In genomic region chr17:76356803-76357456, GRCh38 we compare ENCODE assay signal across 22 cellular contexts. TPM values are rescaled to one million over a fixed set of nuclear protein-coding genes. Genes with fewer than 3 reads are reported as not detected.
DNase-seq lines count a peak whose midpoint lies in the region; ATAC-seq and TF ChIP-seq lines count a peak whose summit lies in the region.
"Had no signal": no experiment of that assay in that cellular context is flagged by ENCODE, and none has a peak within 500 bp of the region (broad histone marks: within the 10 kb centered on the region; RNA-seq: fewer than 3 reads in every experiment).

No MANE protein-coding gene starts in this region.

- peak overlapping the region; percentile 60 for H3K4me2 ChIP-seq in OCI-LY3 (ENCODE audit: low read length)
- H3K4me2 ChIP-seq: SK-N-SH had no signal

- ATAC-seq in left cardiac atrium: no peak
- no peak for ATAC-seq in left ventricle myocardium superior
- no peak for ATAC-seq in memory B cell (ENCODE audit: low read depth)
- ATAC-seq in GM21423 (IDR thresholded peaks at IDR 0.05; ENCODE audit: unreplicated experiment): no peak
- ATAC-seq in activated T-cell treated with anti-CD3 and anti-CD28 coated beads, Interleukin-2, amount 50 U/mL, for 4 hours: no peak
- ATAC-seq: activated CD8-positive, alpha-beta memory T cell treated with anti-CD3 and anti-CD28 coated beads, Interleukin-2, amount 10 ng/mL, durations not matched to agents 7 days and 5 days; upper lobe of right lung had no signal

- no peaks in the 10 kb centered on the region for H3K27me3 ChIP-seq in OCI-LY3 (ENCODE audit: low read depth, low read length)
- H3K27me3 ChIP-seq: ascending aorta, neutrophil, upper lobe of right lung had no signal

- H3K4me3 ChIP-seq in OCI-LY3 (ENCODE audit: low read length): peak overlapping the region; percentile 42; the same call in 1 of the 2 replicates
- H3K4me3 ChIP-seq: ascending aorta, lung, upper lobe of right lung had no signal

- no peaks in the 10 kb centered on the region for H3K36me3 ChIP-seq in OCI-LY3 (replicated peaks; ENCODE audit: low read depth, low read length)
- H3K36me3 ChIP-seq: ascending aorta, neutrophil, upper lobe of right lung had no signal

- H3K27me3 Mint-ChIP-seq in memory B cell: no peaks in the 10 kb centered on the region
- H3K27me3 Mint-ChIP-seq in activated T-cell treated with anti-CD3 and anti-CD28 coated beads, Interleukin-2, amount 50 U/mL, for 4 hours (ENCODE audit: low read depth): peaks cover 2% of the 10 kb centered on the region
- H3K27me3 Mint-ChIP-seq: activated CD8-positive, alpha-beta memory T cell treated with anti-CD3 and anti-CD28 coated beads, Interleukin-2, amount 10 ng/mL, durations not matched to agents 7 days and 5 days; activated naive CD8-positive, alpha-beta T cell had no signal

- peaks cover 6% of the 10 kb centered on the region for H3K79me2 ChIP-seq in OCI-LY3 (ENCODE audit: low read length)

- H2AFZ ChIP-seq in OCI-LY3 (ENCODE audit: low read depth, low read length): peak overlapping the region; percentile 96

- no peak for TF ChIP-seq CTCF in OCI-LY3 (IDR thresholded peaks at IDR 0.05; ENCODE audit: low read depth, low read length)

- peak overlapping the region; percentile 45 for H3K27ac Mint-ChIP-seq in memory B cell
- H3K27ac Mint-ChIP-seq: activated CD4-positive, alpha-beta T cell treated with anti-CD3 and anti-CD28 coated beads, Interleukin-2, amount 10 ng/mL, durations not matched to agents 7 days and 5 days; activated CD8-positive, alpha-beta memory T cell treated with anti-CD3 and anti-CD28 coated beads, Interleukin-2, amount 10 ng/mL, durations not matched to agents 7 days and 5 days; activated naive CD8-positive, alpha-beta T cell; activated T-helper 2 cell treated with anti-CD3 and anti-CD28 coated beads, Interferon-gamma antibody, Interleukin-2, Interleukin-4, amounts not matched to agents 10 μg/mL and 5 μg/mL and 100 μg/mL, durations not matched to agents 14 hours and 24 hours and 36 hours had no signal

- no peaks in the 10 kb centered on the region for H3K9me3 Mint-ChIP-seq in memory B cell
- H3K9me3 Mint-ChIP-seq in activated T-cell treated with anti-CD3 and anti-CD28 coated beads, Interleukin-2, amount 50 U/mL, for 4 hours: no peaks in the 10 kb centered on the region
- H3K9me3 Mint-ChIP-seq: activated CD4-positive, alpha-beta T cell treated with anti-CD3 and anti-CD28 coated beads, Interleukin-2, amount 10 ng/mL, durations not matched to agents 7 days and 5 days; activated T-helper 2 cell treated with anti-CD3 and anti-CD28 coated beads, Interferon-gamma antibody, Interleukin-2, Interleukin-4, amounts not matched to agents 10 μg/mL and 5 μg/mL and 100 μg/mL, durations not matched to agents 14 hours and 24 hours and 36 hours had no signal

- intact Hi-C loops in left cardiac atrium (cut with DNase I): no loop called here
- intact Hi-C loops in left ventricle myocardium superior (cut with micrococcal nuclease): no loop called here

- no peaks in the 10 kb centered on the region for H3K36me3 Mint-ChIP-seq in memory B cell
- H3K36me3 Mint-ChIP-seq in activated T-cell treated with anti-CD3 and anti-CD28 coated beads, Interleukin-2, amount 50 U/mL, for 4 hours (ENCODE audit: insufficient read depth): no peaks in the 10 kb centered on the region
- H3K36me3 Mint-ChIP-seq: activated naive CD8-positive, alpha-beta T cell had no signal

- no peak for TF ChIP-seq POLR2A in erythroblast (IDR thresholded peaks at IDR 0.05; ENCODE audit: low read length)

- H3K9me3 ChIP-seq in OCI-LY3 (ENCODE audit: insufficient read depth, low read length): no peaks in the 10 kb centered on the region
- H3K9me3 ChIP-seq: ascending aorta, neutrophil, SK-N-SH, upper lobe of right lung had no signal

- peaks cover 19% of the 10 kb centered on the region for H3K4me1 ChIP-seq in OCI-LY3 (ENCODE audit: low read length)

- no peaks in the 10 kb centered on the region for H4K20me1 ChIP-seq in OCI-LY3 (ENCODE audit: insufficient read depth, low read length)

- DNase-seq in left cardiac atrium (peak; percentile 1), left ventricle myocardium superior (no peak), memory B cell (ENCODE audit: low spot score in 2 of 2) (no peak), GM03348 (ENCODE audit: low spot score) (no peak), erythroblast (lab: John Stamatoyannopoulos, UW) (no peak)
- DNase-seq in activated T-cell treated with anti-CD3 and anti-CD28 coated beads, Interleukin-2, amount 50 U/mL, for 4 hours: no peak
- DNase-seq: ACHN; activated CD4-positive, alpha-beta T cell treated with anti-CD3 and anti-CD28 coated beads, Interleukin-2, amount 10 ng/mL, durations not matched to agents 7 days and 5 days; activated CD8-positive, alpha-beta memory T cell treated with anti-CD3 and anti-CD28 coated beads, Interleukin-2, amount 10 ng/mL, durations not matched to agents 7 days and 5 days; caudate nucleus; COR-L47; NCI-H1417; NCI-H510A; SK-N-SH; upper lobe of right lung had no signal

- peaks cover 14% of the 10 kb centered on the region for H3K4me1 Mint-ChIP-seq in memory B cell
- peaks cover 11% of the 10 kb centered on the region for H3K4me1 Mint-ChIP-seq in activated T-cell treated with anti-CD3 and anti-CD28 coated beads, Interleukin-2, amount 50 U/mL, for 4 hours (ENCODE audit: low read depth)

- H3K4me3 Mint-ChIP-seq in memory B cell: no peak overlapping the region
- no peak overlapping the region for H3K4me3 Mint-ChIP-seq in activated T-cell treated with anti-CD3 and anti-CD28 coated beads, Interleukin-2, amount 50 U/mL, for 4 hours
- H3K4me3 Mint-ChIP-seq: activated CD4-positive, alpha-beta T cell treated with anti-CD3 and anti-CD28 coated beads, Interleukin-2, amount 10 ng/mL, durations not matched to agents 7 days and 5 days; activated CD8-positive, alpha-beta memory T cell treated with anti-CD3 and anti-CD28 coated beads, Interleukin-2, amount 10 ng/mL, durations not matched to agents 7 days and 5 days; activated naive CD8-positive, alpha-beta T cell had no signal

- no peak overlapping the region for H3K27ac ChIP-seq in OCI-LY3 (ENCODE audit: low read length)
- H3K27ac ChIP-seq: ascending aorta, neutrophil, upper lobe of right lung had no signal

- H3K9ac ChIP-seq in OCI-LY3 (ENCODE audit: low read length): no peak overlapping the region
- H3K9ac ChIP-seq: SK-N-SH had no signal

RNA-seq across cellular contexts. Expression of gene PRPSAP1, which starts 3.2 kb away (rescaled TPM):
- total RNA-seq in left cardiac atrium (10 to 100 TPM; 38.9 to 39.3 TPM), left ventricle myocardium superior (38.8 TPM)
- total RNA-seq in activated T-cell treated with anti-CD3 and anti-CD28 coated beads, Interleukin-2, amount 50 U/mL, for 4 hours: 10 to 100 TPM; 28.1 to 32.3 (median 31.8) TPM

RNA-seq across cellular contexts. Expression of gene SPHK1, which starts 27.5 kb away (rescaled TPM):
- total RNA-seq in left cardiac atrium: 10 to 100 TPM in 1 of 2 donors, 1 to 10 TPM in 1; 4.8 to 27.9 TPM
- 2.7 TPM for total RNA-seq in left ventricle myocardium superior
- total RNA-seq in activated T-cell treated with anti-CD3 and anti-CD28 coated beads, Interleukin-2, amount 50 U/mL, for 4 hours: 10 to 100 TPM; 16.9 to 22.2 (median 17.4) TPM

RNA-seq across cellular contexts. Expression of gene QRICH2, which starts 48.9 kb away (rescaled TPM):
- total RNA-seq in left cardiac atrium (1 to 10 TPM; 1.9 to 3.9 TPM), left ventricle myocardium superior (2.7 TPM)
- total RNA-seq in activated T-cell treated with anti-CD3 and anti-CD28 coated beads, Interleukin-2, amount 50 U/mL, for 4 hours: 1 to 10 TPM; 1.1 to 2.1 (median 1.2) TPM
